In genomic region chr14:69224946-69225345, GRCh38 we compare ENCODE assay signal across 21 cellular contexts. TPM values are rescaled to one million over a fixed set of nuclear protein-coding genes. Genes with fewer than 3 reads are reported as not detected.
DNase-seq lines count a peak whose midpoint lies in the region; ATAC-seq and TF ChIP-seq lines count a peak whose summit lies in the region.
"Had no signal": no experiment of that assay in that cellular context is flagged by ENCODE, and none has a peak within 500 bp of the region (broad histone marks: within the 10 kb centered on the region; RNA-seq: fewer than 3 reads in every experiment).

No MANE protein-coding gene starts in this region.

- no peaks in the 10 kb centered on the region for H3K9me3 ChIP-seq in heart left ventricle
- H3K9me3 ChIP-seq: A549; BLaER1 treated with 17β-estradiol and CSF1 and Interleukin-3, amounts not matched to agents 10 nM and 100 nM; Caco-2 had no signal

- no peak overlapping the region for H3K4me3 Mint-ChIP-seq in nephron progenitor cell
- H3K4me3 Mint-ChIP-seq: B cell; CD4-positive, alpha-beta T cell; CD8-positive, alpha-beta T cell had no signal

- no peak for DNase-seq in Right ventricle myocardium superior
- no peak for DNase-seq in Right ventricle myocardium inferior (ENCODE audit: missing footprints)
- no peak for DNase-seq in heart left ventricle
- no peak for DNase-seq in cardiac septum (ENCODE audit: low spot score)
- DNase-seq in left ventricle myocardium superior = no peak
- no peak for DNase-seq in nephron progenitor cell
- DNase-seq in stimulated activated CD4-positive, alpha-beta T cell treated with anti-CD3 and anti-CD28 coated beads, Interleukin-4, amount 100 ng/mL, for 1 hour = no peak
- DNase-seq: AML-193; Caco-2; Calu3; CD4-positive, alpha-beta T cell; CD8-positive, alpha-beta T cell; DMS79 treated with DMSO at 0.1 percent for 48 hours; GF-D8 had no signal

- peak; percentile 12 for ATAC-seq in Right ventricle myocardium superior (ENCODE audit: poor library complexity)
- ATAC-seq in Right ventricle myocardium inferior = no peak
- ATAC-seq in heart left ventricle = peak in 3 of 4 donors; percentile 17 to 59 (median 44)
- ATAC-seq in left ventricle myocardium superior = peak; percentile 53
- no peak for ATAC-seq in HG03469 (IDR thresholded peaks at IDR 0.05; ENCODE audit: unreplicated experiment)
- ATAC-seq: A549; CD8-positive, alpha-beta T cell; GM12878 had no signal

- no peaks in the 10 kb centered on the region for H3K9me3 Mint-ChIP-seq in nephron progenitor cell
- H3K9me3 Mint-ChIP-seq: CD4-positive, alpha-beta T cell; CD8-positive, alpha-beta T cell had no signal

- H3K4me3 ChIP-seq in heart left ventricle = no peak overlapping the region
- H3K4me3 ChIP-seq: A549; BLaER1 treated with 17β-estradiol and CSF1 and Interleukin-3, amounts not matched to agents 10 nM and 100 nM; GM12878 had no signal

- intact Hi-C loops in Right ventricle myocardium superior (cut with DNase I) (no loop called here), Right ventricle myocardium inferior (cut with DNase I) (loop anchor here (5.0 kb wide), 1 partner anchor 73 kb away; the partner anchor contains the start of gene DCAF5), heart left ventricle (cut with DNase I) (loop anchor here in 5 of 10 donors (5.0 to 10.0 kb wide), 3 partner anchors 70 to 100 kb away; partner anchors contain the start of gene DCAF5 (in 3 of the 5)), cardiac septum (cut with DNase I) (loop anchor here (5.0 kb wide), 1 partner anchor 98 kb away; no protein-coding TSS in a partner anchor), left ventricle myocardium superior (cut with micrococcal nuclease) (no loop called here)

- H3K36me3 Mint-ChIP-seq in nephron progenitor cell (ENCODE audit: low read depth) = peaks cover 12% of the 10 kb centered on the region

- no peaks in the 10 kb centered on the region for H3K27me3 ChIP-seq in heart left ventricle
- H3K27me3 ChIP-seq: BLaER1 treated with 17β-estradiol and CSF1 and Interleukin-3, amounts not matched to agents 10 nM and 100 nM had no signal

- H3K4me1 Mint-ChIP-seq in nephron progenitor cell = no peaks in the 10 kb centered on the region
- H3K4me1 Mint-ChIP-seq: B cell had no signal

- peak overlapping the region; percentile 82 for H3K27ac Mint-ChIP-seq in nephron progenitor cell
- H3K27ac Mint-ChIP-seq: B cell; CD4-positive, alpha-beta T cell; CD8-positive, alpha-beta T cell had no signal

- WGBS in heart left ventricle, 4 donors = 61 to 76% (median 63%) methylated on average over 4 of the region's 4 CpGs

- H3K27me3 Mint-ChIP-seq in nephron progenitor cell (ENCODE audit: low read depth, poor library complexity) = no peaks in the 10 kb centered on the region
- H3K27me3 Mint-ChIP-seq: B cell; CD4-positive, alpha-beta T cell had no signal

- peaks cover 0 to 28% (median 12%) of the 10 kb centered on the region in 9 donors for H3K36me3 ChIP-seq in heart left ventricle
- H3K36me3 ChIP-seq: BLaER1 treated with 17β-estradiol and CSF1 and Interleukin-3, amounts not matched to agents 10 nM and 100 nM had no signal

- TF ChIP-seq POLR2A in heart left ventricle (IDR thresholded peaks at IDR 0.05) = no peak

- H3K27ac ChIP-seq in heart left ventricle = peak overlapping the region in 5 of 12 donors; percentile 2 to 81 (median 71)
- H3K27ac ChIP-seq: 22Rv1; A549; BLaER1 treated with 17β-estradiol and CSF1 and Interleukin-3, amounts not matched to agents 10 nM and 100 nM; C4-2B had no signal

- H3K4me1 ChIP-seq in heart left ventricle = peaks cover 0 to 25% (median 11%) of the 10 kb centered on the region in 12 donors
- H3K4me1 ChIP-seq: A549; BLaER1 treated with 17β-estradiol and CSF1 and Interleukin-3, amounts not matched to agents 10 nM and 100 nM; Caco-2 had no signal

- TF ChIP-seq CTCF in heart left ventricle (IDR thresholded peaks at IDR 0.05) = no peak
- TF ChIP-seq CTCF in nephron progenitor cell (IDR thresholded peaks at IDR 0.05) = no peak

RNA-seq across cellular contexts. Expression of gene EXD2, which starts 33.6 kb away (rescaled TPM):
- total RNA-seq in Right ventricle myocardium superior = 16.7 TPM
- total RNA-seq in Right ventricle myocardium inferior = 17.0 TPM
- 10 to 100 TPM; 13.9 to 20.9 (median 16.1) TPM for total RNA-seq in heart left ventricle
- polyA plus RNA-seq in heart left ventricle = 10 to 100 TPM in 1 of 2 donors, 1 to 10 TPM in 1; 7.2 to 20.6 TPM
- total RNA-seq in cardiac septum = 18.2 TPM
- 17.7 TPM for total RNA-seq in left ventricle myocardium superior

RNA-seq across cellular contexts. Expression of gene GALNT16, which starts 35.0 kb away (rescaled TPM):
- total RNA-seq in Right ventricle myocardium superior (101 TPM), Right ventricle myocardium inferior (94.9 TPM), heart left ventricle (10 to 100 TPM; 42.5 to 81.6 (median 62.4) TPM), cardiac septum (25.8 TPM), left ventricle myocardium superior (101 TPM)
- 10 to 100 TPM; 17.0 to 48.6 TPM for polyA plus RNA-seq in heart left ventricle
- total RNA-seq: CD4-positive, alpha-beta T cell had no signal

Comparison
In these comparisons a context has a peak if more than half of its experiments do, and no peak if none do; other contexts are left out.
1. ATAC-seq: peak in Right ventricle myocardium superior (single experiment), heart left ventricle (3 of 4) and left ventricle myocardium superior (single experiment); none in Right ventricle myocardium inferior (single experiment) and HG03469 (single experiment).
2. intact Hi-C loops: an anchor here in Right ventricle myocardium inferior (5.0 kb wide) and cardiac septum (5.0 kb wide); none called in Right ventricle myocardium superior and left ventricle myocardium superior.